In genomic region chr5:67549263-67549551, GRCh38 we compare ENCODE assay signal across 16 cellular contexts.
"Had no signal": no experiment of that assay in that cellular context is flagged by ENCODE, and none has a peak within 500 bp of the region (broad histone marks: within the 10 kb centered on the region; RNA-seq: fewer than 3 reads in every experiment).

No MANE protein-coding gene starts in this region.

- DNase-seq: activated CD4-positive, alpha-beta memory T cell treated with anti-CD3 and anti-CD28 coated beads for 36 hours; activated CD4-positive, alpha-beta T cell treated with anti-CD3 and anti-CD28 coated beads for 4 hours; activated naive CD4-positive, alpha-beta T cell treated with Interleukin-2 at 50 U/mL for 16 hours; activated naive CD8-positive, alpha-beta T cell treated with anti-CD3 and anti-CD28 coated beads, Interleukin-2, amount 10 ng/mL, durations not matched to agents 7 days and 5 days; amygdala; body of pancreas; caudate nucleus; dorsolateral prefrontal cortex; foreskin melanocyte; hypothalamus; stimulated activated naive CD8-positive, alpha-beta T cell treated with anti-CD3 and anti-CD28 coated beads, Interleukin-15, amount 100 ng/mL, for 72 hours; WERI-Rb-1 had no signal

- H3K36me3 ChIP-seq: suprapubic skin, WERI-Rb-1 had no signal

- H3K27ac ChIP-seq: dorsolateral prefrontal cortex, SK-N-MC, skin epidermis, suprapubic skin, WERI-Rb-1 had no signal

- H3K27me3 ChIP-seq: body of pancreas, dorsolateral prefrontal cortex, suprapubic skin had no signal

- H3K4me3 ChIP-seq: body of pancreas, lung, SK-N-MC, skin epidermis, suprapubic skin had no signal

- H3K9me3 ChIP-seq: body of pancreas, suprapubic skin had no signal

- ATAC-seq: body of pancreas; stimulated activated naive CD8-positive, alpha-beta T cell treated with anti-CD3 and anti-CD28 coated beads, Interleukin-15, amount 100 ng/mL, for 72 hours had no signal
